ENCODE assay signal across 18 cellular contexts in the genomic region with DNA sequence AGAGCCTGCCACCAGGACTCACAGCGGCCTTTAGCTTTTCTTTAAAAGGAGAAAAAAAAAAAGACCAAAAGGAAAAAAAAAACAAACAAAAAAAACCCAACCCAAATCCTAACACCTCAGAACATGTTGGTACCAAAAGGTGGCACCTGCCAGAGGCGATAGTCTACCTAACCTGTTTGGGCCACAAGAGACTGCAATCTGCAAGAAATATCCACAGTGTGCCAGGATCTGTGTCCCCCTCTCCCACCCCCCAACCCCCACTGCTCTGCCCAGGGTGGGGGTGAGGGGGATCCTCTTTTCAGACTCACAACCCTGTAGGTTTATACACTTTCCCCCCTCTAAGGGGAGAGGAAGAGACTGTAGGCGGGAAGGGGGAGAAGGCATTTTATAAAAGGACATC. TPM values are rescaled to one million over a fixed set of nuclear protein-coding genes. Genes with fewer than 3 reads are reported as not detected.
A peak's percentile ranks its signal among the peaks of the same experiment; 100 is the strongest.
DNase-seq lines count a peak whose midpoint lies in the region; ATAC-seq and TF ChIP-seq lines count a peak whose summit lies in the region.
"Had no signal": no experiment of that assay in that cellular context is flagged by ENCODE, and none has a peak within 500 bp of the region (broad histone marks: within the 10 kb centered on the region; RNA-seq: fewer than 3 reads in every experiment).

No MANE protein-coding gene starts in this region.

- no peaks in the 10 kb centered on the region for H3K9me3 Mint-ChIP-seq in CD8-positive, alpha-beta T cell
- no peaks in the 10 kb centered on the region for H3K9me3 Mint-ChIP-seq in stimulated activated effector memory CD8-positive, alpha-beta T cell treated with anti-CD3 and anti-CD28 coated beads, Interleukin-12 subunit alpha, Interleukin-12 subunit beta, amount 100 ng/mL, for 72 hours
- H3K9me3 Mint-ChIP-seq: CD4-positive, CD25-positive, alpha-beta regulatory T cell; HFFc6 had no signal

- peak; percentile 17 for ATAC-seq in CD8-positive, alpha-beta T cell
- no peak for ATAC-seq in T-helper 17 cell
- ATAC-seq in upper lobe of left lung (ENCODE audit: low FRiP score in 2 of 2) = no peak
- no peak for ATAC-seq in stimulated activated effector memory CD8-positive, alpha-beta T cell treated with anti-CD3 and anti-CD28 coated beads, Interleukin-12 subunit alpha, Interleukin-12 subunit beta, amount 100 ng/mL, for 72 hours
- ATAC-seq: GM12878 had no signal

- POLR2A ChIA-PET in CD8-positive, alpha-beta T cell (lab: Charles Lee) = no interaction called here

- peaks cover 26% of the 10 kb centered on the region for H3K36me3 ChIP-seq in CD8-positive, alpha-beta T cell (ENCODE audit: insufficient read depth, low read length)
- peaks cover 22 to 57% (median 49%) of the 10 kb centered on the region in 4 donors for H3K36me3 ChIP-seq in upper lobe of left lung

- CTCF ChIA-PET in CD8-positive, alpha-beta T cell (lab: Charles Lee) = no interaction called here

- no peak for TF ChIP-seq EP300 in upper lobe of left lung (IDR thresholded peaks at IDR 0.05)

- H3K4me1 Mint-ChIP-seq in CD8-positive, alpha-beta T cell (ENCODE audit: low read depth) = no peaks in the 10 kb centered on the region
- peaks cover 10% of the 10 kb centered on the region for H3K4me1 Mint-ChIP-seq in T-helper 17 cell
- no peaks in the 10 kb centered on the region for H3K4me1 Mint-ChIP-seq in stimulated activated effector memory CD8-positive, alpha-beta T cell treated with anti-CD3 and anti-CD28 coated beads, Interleukin-12 subunit alpha, Interleukin-12 subunit beta, amount 100 ng/mL, for 72 hours
- H3K4me1 Mint-ChIP-seq: CD4-positive, CD25-positive, alpha-beta regulatory T cell had no signal

- H3K27ac ChIP-seq in 22Rv1 (peak overlapping the region; percentile 38; the same call in 1 of the 2 replicates), upper lobe of left lung (no peak overlapping the region)
- no peak overlapping the region for H3K27ac ChIP-seq in CD8-positive, alpha-beta T cell (ENCODE audit: low read depth, low read length)

- 84 to 92% methylated on average over 3 of the region's 3 CpGs for WGBS in upper lobe of left lung, 2 donors

- H3K27me3 ChIP-seq in CD8-positive, alpha-beta T cell (ENCODE audit: insufficient read depth, low read length) = no peaks in the 10 kb centered on the region
- H3K27me3 ChIP-seq in upper lobe of left lung = no peaks in the 10 kb centered on the region
- H3K27me3 ChIP-seq: BE2C had no signal

- H3K4me1 ChIP-seq in CD8-positive, alpha-beta T cell (ENCODE audit: insufficient read depth, low read length) = no peaks in the 10 kb centered on the region
- H3K4me1 ChIP-seq in upper lobe of left lung = peaks cover 0 to 6% (median 0%) of the 10 kb centered on the region in 4 donors
- H3K4me1 ChIP-seq: BE2C, HAP-1 had no signal

- no peaks in the 10 kb centered on the region for H3K9me3 ChIP-seq in CD8-positive, alpha-beta T cell (ENCODE audit: low read length)
- H3K9me3 ChIP-seq in T-helper 17 cell (ENCODE audit: control insufficient read depth, low read length, poor library complexity, severe bottlenecking) (no peaks in the 10 kb centered on the region), upper lobe of left lung (no peaks in the 10 kb centered on the region)
- H3K9me3 ChIP-seq: BE2C, HAP-1 had no signal

- intact Hi-C loops in CD8-positive, alpha-beta T cell (cut with DNase I, micrococcal nuclease) = loop anchor here in 1 of 2 experiments (10.0 kb wide), 1 partner anchor 474 kb away; no protein-coding TSS in a partner anchor
- intact Hi-C loops in posterior vena cava (cut with DNase I) = no loop called here

- no peak overlapping the region for H3K27ac Mint-ChIP-seq in CD8-positive, alpha-beta T cell
- peak overlapping the region; percentile 65 for H3K27ac Mint-ChIP-seq in T-helper 17 cell
- no peak overlapping the region for H3K27ac Mint-ChIP-seq in stimulated activated effector memory CD8-positive, alpha-beta T cell treated with anti-CD3 and anti-CD28 coated beads, Interleukin-12 subunit alpha, Interleukin-12 subunit beta, amount 100 ng/mL, for 72 hours
- H3K27ac Mint-ChIP-seq: CD4-positive, CD25-positive, alpha-beta regulatory T cell; HFFc6 had no signal

- TF ChIP-seq POLR2A in upper lobe of left lung (IDR thresholded peaks at IDR 0.05) = no peak

- H3K4me3 Mint-ChIP-seq in CD8-positive, alpha-beta T cell = no peak overlapping the region
- H3K4me3 Mint-ChIP-seq in T-helper 17 cell = no peak overlapping the region
- no peak overlapping the region for H3K4me3 Mint-ChIP-seq in stimulated activated effector memory CD8-positive, alpha-beta T cell treated with anti-CD3 and anti-CD28 coated beads, Interleukin-12 subunit alpha, Interleukin-12 subunit beta, amount 100 ng/mL, for 72 hours
- H3K4me3 Mint-ChIP-seq: CD4-positive, CD25-positive, alpha-beta regulatory T cell; HFFc6 had no signal

- TF ChIP-seq CTCF in 22Rv1 (IDR thresholded peaks at IDR 0.05) (no peak), upper lobe of left lung (IDR thresholded peaks at IDR 0.05) (no peak)
- TF ChIP-seq CTCF in CD8-positive, alpha-beta T cell (IDR thresholded peaks at IDR 0.05) = no peak

- no peak overlapping the region for H3K4me3 ChIP-seq in CD8-positive, alpha-beta T cell (ENCODE audit: low read depth, low read length)
- no peak overlapping the region for H3K4me3 ChIP-seq in upper lobe of left lung
- H3K4me3 ChIP-seq: GM12878, HAP-1 had no signal

- H3K36me3 Mint-ChIP-seq in CD8-positive, alpha-beta T cell = peaks cover 75% of the 10 kb centered on the region
- H3K36me3 Mint-ChIP-seq in T-helper 17 cell (ENCODE audit: low read depth) = peaks cover 6% of the 10 kb centered on the region
- peaks cover 67% of the 10 kb centered on the region for H3K36me3 Mint-ChIP-seq in stimulated activated effector memory CD8-positive, alpha-beta T cell treated with anti-CD3 and anti-CD28 coated beads, Interleukin-12 subunit alpha, Interleukin-12 subunit beta, amount 100 ng/mL, for 72 hours

- no peak for DNase-seq in CD8-positive, alpha-beta T cell
- DNase-seq in T-helper 17 cell = no peak
- DNase-seq in posterior vena cava (ENCODE audit: low spot score) = peak; percentile 31
- DNase-seq in upper lobe of left lung = no peak
- no peak for DNase-seq in stimulated activated effector memory CD8-positive, alpha-beta T cell treated with anti-CD3 and anti-CD28 coated beads, Interleukin-12 subunit alpha, Interleukin-12 subunit beta, amount 100 ng/mL, for 72 hours (ENCODE audit: low spot score in 2 of 2)
- DNase-seq in hepatic stellate cell (ENCODE audit: low spot score) = no peak
- DNase-seq in anterior cingulate cortex (lab: John Stamatoyannopoulos, UW) = no peak
- DNase-seq: Calu3; CD4-positive, CD25-positive, alpha-beta regulatory T cell; DMS 273 treated with DMSO at 0.1 percent for 48 hours; DMS79; GOT3; HFFc6; KBM-7 had no signal

- H3K27me3 Mint-ChIP-seq in CD8-positive, alpha-beta T cell (ENCODE audit: low read depth) = no peaks in the 10 kb centered on the region
- H3K27me3 Mint-ChIP-seq in T-helper 17 cell = no peaks in the 10 kb centered on the region
- H3K27me3 Mint-ChIP-seq: CD4-positive, CD25-positive, alpha-beta regulatory T cell had no signal

RNA-seq across cellular contexts. Expression of a gene that starts 49.1 kb away (rescaled TPM):
- total RNA-seq in CD8-positive, alpha-beta T cell = 100 to 1,000 TPM; 198 to 201 TPM
- total RNA-seq in T-helper 17 cell (100 to 1,000 TPM; 115 to 132 TPM), posterior vena cava (10 to 100 TPM; 45.5 to 50.9 TPM), upper lobe of left lung (100 to 1,000 TPM in 1 of 6 donors, 10 to 100 TPM in 5; 52.2 to 140 (median 80.6) TPM)
